9 cellular contexts compared by ENCODE assay signal in the genomic region with DNA sequence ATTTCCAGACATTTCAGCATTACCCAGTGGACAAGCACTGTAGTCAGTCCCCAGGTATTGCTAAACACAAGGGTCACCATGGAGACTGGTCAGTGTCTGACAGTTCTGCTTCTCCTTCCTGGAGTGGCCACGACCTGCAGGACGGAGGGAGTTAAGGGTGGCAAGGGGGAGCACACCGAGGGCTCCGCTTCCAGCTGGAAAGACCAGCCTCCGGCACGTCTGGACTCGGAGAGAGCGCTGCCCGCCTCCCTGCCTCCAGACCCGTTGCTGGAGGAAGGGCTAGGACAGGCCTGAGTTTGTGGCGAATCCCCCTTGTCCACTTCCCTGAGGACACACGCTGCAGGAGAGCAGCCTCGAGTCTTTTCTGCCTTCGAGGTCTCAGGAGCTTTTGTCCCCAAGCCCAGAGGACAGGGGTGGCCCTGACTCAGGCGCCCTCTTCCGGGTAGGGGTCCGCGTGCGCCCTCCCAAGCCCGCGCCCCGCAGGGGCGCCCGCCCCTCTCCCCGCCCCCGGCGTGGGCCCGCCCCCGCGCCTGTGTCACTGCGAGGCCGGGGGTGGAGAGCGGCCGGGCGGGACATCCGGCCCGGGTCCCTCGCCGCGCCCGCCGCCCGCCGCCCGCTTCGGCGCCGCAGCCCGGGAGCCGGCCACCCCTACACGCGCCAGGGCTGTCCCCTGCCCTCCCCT. TPM values are rescaled to one million over a fixed set of nuclear protein-coding genes. Genes with fewer than 3 reads are reported as not detected.
DNase-seq lines count a peak whose midpoint lies in the region; ATAC-seq, FAIRE-seq and TF ChIP-seq lines count a peak whose summit lies in the region.
"Had no signal": no experiment of that assay in that cellular context is flagged by ENCODE, and none has a peak within 500 bp of the region (broad histone marks: within the 10 kb centered on the region; RNA-seq: fewer than 3 reads in every experiment).

A gene with protein sequence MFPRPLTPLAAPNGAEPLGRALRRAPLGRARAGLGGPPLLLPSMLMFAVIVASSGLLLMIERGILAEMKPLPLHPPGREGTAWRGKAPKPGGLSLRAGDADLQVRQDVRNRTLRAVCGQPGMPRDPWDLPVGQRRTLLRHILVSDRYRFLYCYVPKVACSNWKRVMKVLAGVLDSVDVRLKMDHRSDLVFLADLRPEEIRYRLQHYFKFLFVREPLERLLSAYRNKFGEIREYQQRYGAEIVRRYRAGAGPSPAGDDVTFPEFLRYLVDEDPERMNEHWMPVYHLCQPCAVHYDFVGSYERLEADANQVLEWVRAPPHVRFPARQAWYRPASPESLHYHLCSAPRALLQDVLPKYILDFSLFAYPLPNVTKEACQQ (plus strand): TSS at position 562 of the 682 bp plus-strand sequence. CDS start 230 bp downstream, outside the sequence.

- H3K9me3 Mint-ChIP-seq in activated naive CD8-positive, alpha-beta T cell treated with anti-CD3 and anti-CD28 coated beads, Interleukin-2, amount 10 ng/mL, durations not matched to agents 7 days and 5 days = no peaks in the 10 kb centered on the region

- H3K27me3 Mint-ChIP-seq in activated naive CD8-positive, alpha-beta T cell treated with anti-CD3 and anti-CD28 coated beads, Interleukin-2, amount 10 ng/mL, durations not matched to agents 7 days and 5 days = no peaks in the 10 kb centered on the region

- peak within 1 kb of the TSS; percentile 53 to 89 (median 84); a peak in 21 of 22 replicates for H3K27ac ChIP-seq in BLaER1 treated with 17β-estradiol and CSF1 and Interleukin-3, amounts not matched to agents 10 nM and 100 nM
- peak within 1 kb of the TSS; percentile 41 for H3K27ac ChIP-seq in HL-60 (replicated peaks)
- peak within 1 kb of the TSS; percentile 62 to 88 (median 78) for H3K27ac ChIP-seq in pancreas
- H3K27ac ChIP-seq in aorta (ENCODE audit: low read depth in 1 of 2, low read length in 2 of 2) = peak within 1 kb of the TSS in 1 of 2 donors; percentile 91

- ATAC-seq in SK-N-SH treated with all-trans-retinoic acid at 6 μM for 48 hours = peak; percentile 79
- ATAC-seq in activated naive CD8-positive, alpha-beta T cell treated with anti-CD3 and anti-CD28 coated beads, Interleukin-2, amount 10 ng/mL, durations not matched to agents 7 days and 5 days (ENCODE audit: low read depth) = peak; percentile 80
- ATAC-seq in pancreas = peak; percentile 88 to 92 (median 88)
- peak; percentile 89 for ATAC-seq in aorta (ENCODE audit: low FRiP score)

- WGBS in pancreas, 2 donors = 1% methylated on average over 31 to 52 of the region's 52 CpGs
- WGBS in aorta, 2 donors = 1 to 2% methylated on average over 16 to 52 of the region's 52 CpGs

- intact Hi-C loops in head of caudate nucleus (cut with DNase I) = no loop called here
- intact Hi-C loops in pancreas (cut with DNase I) = no loop called here
- intact Hi-C loops in aorta (cut with DNase I) = no loop called here

- peaks cover 19% of the 10 kb centered on the region for H3K4me1 Mint-ChIP-seq in activated naive CD8-positive, alpha-beta T cell treated with anti-CD3 and anti-CD28 coated beads, Interleukin-2, amount 10 ng/mL, durations not matched to agents 7 days and 5 days

- peaks cover 5% of the 10 kb centered on the region for H3K36me3 Mint-ChIP-seq in activated naive CD8-positive, alpha-beta T cell treated with anti-CD3 and anti-CD28 coated beads, Interleukin-2, amount 10 ng/mL, durations not matched to agents 7 days and 5 days

- no peaks in the 10 kb centered on the region for H3K9me3 ChIP-seq in BLaER1 treated with 17β-estradiol and CSF1 and Interleukin-3, amounts not matched to agents 10 nM and 100 nM (replicated peaks in 1 of 11)
- H3K9me3 ChIP-seq in pancreas = no peaks in the 10 kb centered on the region
- H3K9me3 ChIP-seq in aorta (ENCODE audit: control insufficient read depth, low read length) = no peaks in the 10 kb centered on the region

- H3K27ac Mint-ChIP-seq in activated naive CD8-positive, alpha-beta T cell treated with anti-CD3 and anti-CD28 coated beads, Interleukin-2, amount 10 ng/mL, durations not matched to agents 7 days and 5 days = peak within 1 kb of the TSS; percentile 75

- H3K4me3 ChIP-seq in BLaER1 treated with 17β-estradiol and CSF1 and Interleukin-3, amounts not matched to agents 10 nM and 100 nM = peak within 1 kb of the TSS; percentile 74 to 83 (median 75)
- H3K4me3 ChIP-seq in HL-60 (replicated peaks; ENCODE audit: insufficient read depth, low read length) (peak within 1 kb of the TSS; percentile 54), pancreas (peak within 1 kb of the TSS; percentile 62 to 84 (median 74)), aorta (ENCODE audit: low read length in 2 of 2) (peak within 1 kb of the TSS; percentile 88 to 90)

- H4K20me1 ChIP-seq in BLaER1 treated with 17β-estradiol and CSF1 and Interleukin-3, amounts not matched to agents 10 nM and 100 nM = peaks cover 0 to 39% (median 7%) of the 10 kb centered on the region in 11 experiments; a peak in 9 of 22 replicates

- no peak for TF ChIP-seq CTCF in HL-60 (IDR thresholded peaks at IDR 0.05; ENCODE audit: insufficient read depth, low read length)
- no peak for TF ChIP-seq CTCF in pancreas (IDR thresholded peaks at IDR 0.05)

- H3K4me3 Mint-ChIP-seq in activated naive CD8-positive, alpha-beta T cell treated with anti-CD3 and anti-CD28 coated beads, Interleukin-2, amount 10 ng/mL, durations not matched to agents 7 days and 5 days = peak within 1 kb of the TSS; percentile 85

- DNase-seq in HL-60 (ENCODE audit: low read depth in 1 of 2, low spot score in 1 of 2) (peak; percentile 13 to 50), head of caudate nucleus (peak in 39 of 42 donors; percentile 27 to 82 (median 56)), pancreas (peak; percentile 46 to 84 (median 65)), aorta (peak; percentile 68 to 86)
- peak; percentile 77 for DNase-seq in activated naive CD8-positive, alpha-beta T cell treated with anti-CD3 and anti-CD28 coated beads, Interleukin-2, amount 10 ng/mL, durations not matched to agents 7 days and 5 days

- POLR2A ChIA-PET in activated naive CD8-positive, alpha-beta T cell treated with anti-CD3 and anti-CD28 coated beads, Interleukin-2, amount 10 ng/mL, durations not matched to agents 7 days and 5 days (lab: Charles Lee) = interaction anchor here (0.7 to 2.1 kb wide), 5 partner anchors 17 to 94 kb away, joined by 3 to 8 read pairs (median 5); partner anchors contain the start of gene CCDC32

- no peaks in the 10 kb centered on the region for H3K27me3 ChIP-seq in BLaER1 treated with 17β-estradiol and CSF1 and Interleukin-3, amounts not matched to agents 10 nM and 100 nM
- no peaks in the 10 kb centered on the region for H3K27me3 ChIP-seq in HL-60 (ENCODE audit: insufficient read depth, poor library complexity, severe bottlenecking)
- no peaks in the 10 kb centered on the region for H3K27me3 ChIP-seq in pancreas
- H3K27me3 ChIP-seq in aorta (ENCODE audit: control insufficient read depth in 1 of 2, insufficient read depth in 2 of 2, low read length in 1 of 2) = no peaks in the 10 kb centered on the region

- TF ChIP-seq POLR2A in GM19099 (IDR thresholded peaks at IDR 0.05; ENCODE audit: extremely low read depth, insufficient read length, low read depth) = peak; percentile 69

- H3K36me3 ChIP-seq in BLaER1 treated with 17β-estradiol and CSF1 and Interleukin-3, amounts not matched to agents 10 nM and 100 nM = peaks cover 6 to 33% (median 30%) of the 10 kb centered on the region in 11 experiments
- H3K36me3 ChIP-seq in pancreas (peaks cover 0 to 10% (median 0%) of the 10 kb centered on the region in 3 donors), aorta (ENCODE audit: control insufficient read depth in 1 of 2, insufficient read depth in 2 of 2, low read length in 1 of 2) (peaks cover 0 to 2% of the 10 kb centered on the region in 2 donors)

- H3K4me2 ChIP-seq in BLaER1 treated with 17β-estradiol and CSF1 and Interleukin-3, amounts not matched to agents 10 nM and 100 nM = peak within 1 kb of the TSS; percentile 93 to 100 (median 99)

- H3K4me1 ChIP-seq in BLaER1 treated with 17β-estradiol and CSF1 and Interleukin-3, amounts not matched to agents 10 nM and 100 nM = peaks cover 41 to 73% (median 56%) of the 10 kb centered on the region in 10 experiments
- peaks cover 0 to 7% (median 0%) of the 10 kb centered on the region in 3 donors for H3K4me1 ChIP-seq in pancreas
- H3K4me1 ChIP-seq in aorta (ENCODE audit: control insufficient read depth in 1 of 2, insufficient read depth in 2 of 2, low read length in 2 of 2) = no peaks in the 10 kb centered on the region

- no peak for FAIRE-seq in pancreas (lab: Jason Lieb, UNC)
- FAIRE-seq: endometrium had no signal

- H3K9ac ChIP-seq in BLaER1 treated with 17β-estradiol and CSF1 and Interleukin-3, amounts not matched to agents 10 nM and 100 nM = peak within 1 kb of the TSS; percentile 80 to 92 (median 85)

TF ChIP-seq in SK-N-SH treated with all-trans-retinoic acid at 6 μM for 48 hours, 23 proteins besides CTCF, POLR2A, EP300 and RAD21 (continues in another document):
- TF ChIP-seq ZFP3 (CRISPR knock-in tag; IDR thresholded peaks at IDR 0.05) (no peak), CSRNP3 (CRISPR knock-in tag; IDR thresholded peaks at IDR 0.05) (no peak)

RNA-seq across cellular contexts. Expression of the gene that starts here (rescaled TPM):
- total RNA-seq in activated naive CD8-positive, alpha-beta T cell treated with anti-CD3 and anti-CD28 coated beads, Interleukin-2, amount 10 ng/mL, durations not matched to agents 7 days and 5 days = 10 to 100 TPM in 1 of 2 experiments, 1 to 10 TPM in 1; 9.8 to 10.8 TPM
- total RNA-seq in pancreas = 1 to 10 TPM; 3.1 to 8.9 (median 4.1) TPM
- 1 to 10 TPM; 4.0 to 6.1 TPM for polyA plus RNA-seq in pancreas
- total RNA-seq in aorta = 10 to 100 TPM; 14.0 to 21.4 TPM
- polyA plus RNA-seq in aorta = 10 to 100 TPM in 1 of 2 donors, 1 to 10 TPM in 1; 2.8 to 15.6 TPM
